11 cellular contexts compared by ENCODE assay signal in genomic region chr9:136720251-136720886, GRCh38. TPM values are rescaled to one million over a fixed set of nuclear protein-coding genes. Genes with fewer than 3 reads are reported as not detected.
DNase-seq lines count a peak whose midpoint lies in the region; ATAC-seq and TF ChIP-seq lines count a peak whose summit lies in the region.
"Had no signal": no experiment of that assay in that cellular context is flagged by ENCODE, and none has a peak within 500 bp of the region (broad histone marks: within the 10 kb centered on the region; RNA-seq: fewer than 3 reads in every experiment).

No MANE protein-coding gene starts in this region.

- H3K36me3 Mint-ChIP-seq in GM23338 (ENCODE audit: low read depth) (peaks cover 30% of the 10 kb centered on the region), brain (peaks cover 24% of the 10 kb centered on the region), neural progenitor cell (peaks cover 17% of the 10 kb centered on the region)

- intact Hi-C loops in breast epithelium (cut with DNase I; ENCODE audit: low total_unique reads), result no loop called here

- H3K9ac ChIP-seq in neural progenitor cell, result no peak overlapping the region

- H3K4me3 Mint-ChIP-seq in GM23338 (no peak overlapping the region), brain (peak overlapping the region; percentile 47 to 75 (median 69)), neural progenitor cell (peak overlapping the region; percentile 77)
- H3K4me3 Mint-ChIP-seq: activated CD4-positive, alpha-beta T cell treated with anti-CD3 and anti-CD28 coated beads for 36 hours had no signal

- peaks cover 1% of the 10 kb centered on the region for H3K79me2 ChIP-seq in GM23338 (replicated peaks; ENCODE audit: insufficient read depth)
- peaks cover 10% of the 10 kb centered on the region for H3K79me2 ChIP-seq in neural progenitor cell (ENCODE audit: low read depth)

- H2AFZ ChIP-seq in GM23338 (no peak overlapping the region), neural progenitor cell (replicated peaks) (no peak overlapping the region)
- H2AFZ ChIP-seq: PC-9 had no signal

- H4K20me1 ChIP-seq in GM23338 (replicated peaks; ENCODE audit: insufficient read depth), result peaks cover 13% of the 10 kb centered on the region
- peaks cover 78% of the 10 kb centered on the region for H4K20me1 ChIP-seq in neural progenitor cell (ENCODE audit: low read depth)

- H3K4me1 Mint-ChIP-seq in GM23338 (peaks cover 8% of the 10 kb centered on the region), brain (peaks cover 37% of the 10 kb centered on the region), neural progenitor cell (peaks cover 30% of the 10 kb centered on the region)

- peaks cover 14% of the 10 kb centered on the region for H3K36me3 ChIP-seq in GM23338 (ENCODE audit: insufficient read depth)
- no peaks in the 10 kb centered on the region for H3K36me3 ChIP-seq in neural progenitor cell
- H3K36me3 ChIP-seq in breast epithelium, result peaks cover 13% of the 10 kb centered on the region

- H3F3A ChIP-seq in GM23338 (replicated peaks; ENCODE audit: low read depth) (peaks cover 28% of the 10 kb centered on the region), neural progenitor cell (ENCODE audit: low read depth) (peaks cover 45% of the 10 kb centered on the region)

- H3K27ac ChIP-seq in GM23338 (ENCODE audit: low read depth) (no peak overlapping the region), neural progenitor cell (peak overlapping the region; percentile 63), breast epithelium (peak overlapping the region in 1 of 2 donors; percentile 43)
- H3K27ac ChIP-seq: PC-9 had no signal

- TF ChIP-seq CTCF in GM23338 (conservative IDR thresholded peaks at IDR 0.05; ENCODE audit: low read depth in 2 of 2) (no peak), brain (conservative IDR thresholded peaks at IDR 0.05) (no peak), neural progenitor cell (IDR thresholded peaks at IDR 0.05) (no peak), breast epithelium (IDR thresholded peaks at IDR 0.05) (no peak), GM13977 (IDR thresholded peaks at IDR 0.05; ENCODE audit: extremely low read depth, insufficient read depth, missing control alignments) (no peak)

- H3K4me2 ChIP-seq in GM23338, result no peak overlapping the region
- peak overlapping the region; percentile 61 for H3K4me2 ChIP-seq in neural progenitor cell
- H3K4me2 ChIP-seq: PC-9 had no signal

- H3K9me3 Mint-ChIP-seq in GM23338 (no peaks in the 10 kb centered on the region), brain (no peaks in the 10 kb centered on the region), neural progenitor cell (no peaks in the 10 kb centered on the region)

- in situ Hi-C loops in GM13977 (cut with MboI; ENCODE audit: low pct_unique_long_range_greater_than_20kb, low sequenced_read_pairs, unreplicated experiment), result no loop called here

- H3K4me1 ChIP-seq in GM23338 (ENCODE audit: insufficient read depth) (no peaks in the 10 kb centered on the region; the same call in 1 of the 2 replicates), neural progenitor cell (peaks cover 11% of the 10 kb centered on the region), breast epithelium (no peaks in the 10 kb centered on the region)
- H3K4me1 ChIP-seq: adrenal gland had no signal

- no peaks in the 10 kb centered on the region for H3K9me2 ChIP-seq in GM23338 (ENCODE audit: insufficient read depth)

- H3K27me3 Mint-ChIP-seq in GM23338 (ENCODE audit: insufficient read depth, low read depth, poor library complexity) (peaks cover 29% of the 10 kb centered on the region), brain (peaks cover 3% of the 10 kb centered on the region), neural progenitor cell (ENCODE audit: insufficient read depth, low read depth) (peaks cover 8% of the 10 kb centered on the region)

- H3K4me3 ChIP-seq in GM23338 (no peak overlapping the region), neural progenitor cell (no peak overlapping the region), breast epithelium (no peak overlapping the region)
- H3K4me3 ChIP-seq: adrenal gland, PC-9 had no signal

- peak; percentile 12 for ATAC-seq in GM23338

- DNase-seq in GM23338 (ENCODE audit: low spot score) (no peak), neural progenitor cell (ENCODE audit: low spot score) (peak; percentile 70), breast epithelium (ENCODE audit: low spot score in 2 of 2) (no peak), GOT3 (lab: John Stamatoyannopoulos, UW) (no peak), GM13977 (ENCODE audit: low spot score) (no peak)
- DNase-seq: activated CD4-positive, alpha-beta T cell treated with anti-CD3 and anti-CD28 coated beads for 36 hours; DMS79; PC-9 had no signal

- H3K27me3 ChIP-seq in GM23338 (ENCODE audit: insufficient read depth) (no peaks in the 10 kb centered on the region), neural progenitor cell (no peaks in the 10 kb centered on the region), breast epithelium (no peaks in the 10 kb centered on the region)
- H3K27me3 ChIP-seq: adrenal gland had no signal

- H3K9me3 ChIP-seq in neural progenitor cell (ENCODE audit: low read depth), result no peaks in the 10 kb centered on the region
- H3K9me3 ChIP-seq in breast epithelium, result no peaks in the 10 kb centered on the region
- H3K9me3 ChIP-seq: adrenal gland had no signal

- H3K27ac Mint-ChIP-seq in GM23338, result no peak overlapping the region
- H3K27ac Mint-ChIP-seq in brain, result peak overlapping the region; percentile 41 to 98 (median 89)
- H3K27ac Mint-ChIP-seq in neural progenitor cell, result peak overlapping the region; percentile 94
- H3K27ac Mint-ChIP-seq: activated CD4-positive, alpha-beta T cell treated with anti-CD3 and anti-CD28 coated beads for 36 hours had no signal

- TF ChIP-seq POLR2A in breast epithelium (IDR thresholded peaks at IDR 0.05), result no peak

TF ChIP-seq in GM23338, 12 proteins besides CTCF, POLR2A, EP300 and RAD21 (continues in another document):
- TF ChIP-seq ETS1 (IDR thresholded peaks at IDR 0.05), result no peak
- no peak for TF ChIP-seq POLR2AphosphoS5 (IDR thresholded peaks at IDR 0.05; ENCODE audit: low read depth)
- TF ChIP-seq NANOG (IDR thresholded peaks at IDR 0.05; ENCODE audit: borderline replicate concordance), result no peak
- TF ChIP-seq JUNB (IDR thresholded peaks at IDR 0.05; ENCODE audit: unreplicated experiment), result no peak
- TF ChIP-seq EZH2phosphoT487 (IDR thresholded peaks at IDR 0.05; ENCODE audit: unreplicated experiment), result no peak
- TF ChIP-seq EZH2 (IDR thresholded peaks at IDR 0.05; ENCODE audit: low read depth, unreplicated experiment), result no peak

RNA-seq across cellular contexts. Expression of gene DIPK1B, which starts 8.0 kb away (rescaled TPM):
- 47.2 and 60.0 TPM in 2 replicates for total RNA-seq in GM23338 (2014; rRNA removed; shearing (Covaris generic))
- polyA plus RNA-seq in GM23338 (2016; fragmentation: Nextera tagmentation; extraction: Ambion mirVana) (18.7 and 24.2 TPM in 2 replicates), brain (ENCODE audit: insufficient read depth, low read depth, low replicate concordance) (35.5 TPM)
- total RNA-seq in neural progenitor cell (ENCODE audit: low replicate concordance) (11.8 and 52.8 TPM in 2 replicates), breast epithelium (1 to 10 TPM; 4.8 to 8.2 (median 5.6) TPM)
- total RNA-seq: myocyte had no signal

RNA-seq across cellular contexts. Expression of gene LCN10, which starts 22.4 kb away (rescaled TPM):
- total RNA-seq in GM23338 (2014; rRNA removed; shearing (Covaris generic)), result 0.45 and 9.8 TPM in 2 replicates
- polyA plus RNA-seq in GM23338 (2016; fragmentation: Nextera tagmentation; extraction: Ambion mirVana) (0.43 and 0.74 TPM in 2 replicates), brain (ENCODE audit: insufficient read depth, low read depth, low replicate concordance) (3.5 TPM)
- total RNA-seq in neural progenitor cell (ENCODE audit: low replicate concordance) (not detected in 2 replicates), breast epithelium (1 to 10 TPM in 2 of 3 donors, under 1 TPM in 1; 0.73 to 6.9 (median 6.7) TPM)
- total RNA-seq: myocyte had no signal

RNA-seq across cellular contexts. Expression of gene LCN6, which starts 28.0 kb away (rescaled TPM):
- not detected in 2 replicates for total RNA-seq in GM23338 (2014; rRNA removed; shearing (Covaris generic))
- polyA plus RNA-seq in GM23338 (2016; fragmentation: Nextera tagmentation; extraction: Ambion mirVana) (not detected in 2 replicates), brain (ENCODE audit: insufficient read depth, low read depth, low replicate concordance) (not detected)
- total RNA-seq in neural progenitor cell (ENCODE audit: low replicate concordance) (not detected in 2 replicates), breast epithelium (10 to 100 TPM in 1 of 3 donors, 1 to 10 TPM in 2; 4.1 to 12.2 (median 9.5) TPM)
- total RNA-seq: activated CD4-positive, alpha-beta T cell treated with anti-CD3 and anti-CD28 coated beads for 36 hours; myocyte; PC-9 had no signal

RNA-seq across cellular contexts. Expression of gene AGPAT2, which starts 33.1 kb away (rescaled TPM):
- total RNA-seq in GM23338 (2014; rRNA removed; shearing (Covaris generic)), result 33.3 and 44.7 TPM in 2 replicates
- polyA plus RNA-seq in GM23338 (2016; fragmentation: Nextera tagmentation; extraction: Ambion mirVana), result 31.8 and 34.4 TPM in 2 replicates
- 42.6 TPM for polyA plus RNA-seq in brain (ENCODE audit: insufficient read depth, low read depth, low replicate concordance)
- 2.4 and 3.4 TPM in 2 replicates for total RNA-seq in neural progenitor cell (ENCODE audit: low replicate concordance)
- 100 to 1,000 TPM; 106 to 551 (median 110) TPM for total RNA-seq in breast epithelium

RNA-seq across cellular contexts. Expression of gene LCN8, which starts 37.7 kb away (rescaled TPM):
- total RNA-seq in GM23338 (2014; rRNA removed; shearing (Covaris generic)), result not detected in 2 replicates
- polyA plus RNA-seq in GM23338 (2016; fragmentation: Nextera tagmentation; extraction: Ambion mirVana) (not detected in 2 replicates), brain (ENCODE audit: insufficient read depth, low read depth, low replicate concordance) (0.34 TPM)
- total RNA-seq in neural progenitor cell (ENCODE audit: low replicate concordance) (not detected in 2 replicates), breast epithelium (not detected)
- total RNA-seq: activated CD4-positive, alpha-beta T cell treated with anti-CD3 and anti-CD28 coated beads for 36 hours; adrenal gland; PC-9 had no signal
- polyA plus RNA-seq: adrenal gland had no signal
